ENCODE assay signal across 20 cellular contexts in genomic region chr18:79707239-79707638, GRCh38. TPM values are rescaled to one million over a fixed set of nuclear protein-coding genes. Genes with fewer than 3 reads are reported as not detected.
A peak's percentile ranks its signal among the peaks of the same experiment; 100 is the strongest.
DNase-seq lines count a peak whose midpoint lies in the region; ATAC-seq, FAIRE-seq and TF ChIP-seq lines count a peak whose summit lies in the region.
"Had no signal": no experiment of that assay in that cellular context is flagged by ENCODE, and none has a peak within 500 bp of the region (broad histone marks: within the 10 kb centered on the region; RNA-seq: fewer than 3 reads in every experiment).

No MANE protein-coding gene starts in this region.

- no peaks in the 10 kb centered on the region for H3K9me3 Mint-ChIP-seq in central memory CD8-positive, alpha-beta T cell
- H3K9me3 Mint-ChIP-seq in memory B cell = no peaks in the 10 kb centered on the region
- H3K9me3 Mint-ChIP-seq: CD8-positive, alpha-beta T cell; H9 had no signal

- H3K4me2 ChIP-seq in GM12878 (ENCODE audit: control insufficient read depth, insufficient read depth) = peak overlapping the region; percentile 73; the same call in 1 of the 2 replicates
- H3K4me2 ChIP-seq: BLaER1 had no signal

- SMC1A ChIA-PET in GM12878 (lab: Charles Lee; ENCODE audit: uncharacterized antibody, unreplicated experiment) = interaction anchor here (0.7 to 0.9 kb wide), 2 partner anchors 23 to 243 kb away, joined by 3 read pairs; no protein-coding TSS in a partner anchor

- RAD21 ChIA-PET in GM12878 (lab: Charles Lee; ENCODE audit: unreplicated experiment) = no interaction called here

- no peak for TF ChIP-seq EP300 in GM12878 (IDR thresholded peaks at IDR 0.05; ENCODE audit: borderline replicate concordance in 1 of 2, control insufficient read depth in 1 of 2, low read depth in 2 of 2, low read length in 2 of 2)

- H3K27me3 Mint-ChIP-seq in central memory CD8-positive, alpha-beta T cell = no peaks in the 10 kb centered on the region
- H3K27me3 Mint-ChIP-seq in memory B cell = no peaks in the 10 kb centered on the region
- H3K27me3 Mint-ChIP-seq: B cell; CD4-positive, CD25-positive, alpha-beta regulatory T cell had no signal

- no peak overlapping the region for H3K4me3 Mint-ChIP-seq in central memory CD8-positive, alpha-beta T cell
- H3K4me3 Mint-ChIP-seq in memory B cell = no peak overlapping the region
- H3K4me3 Mint-ChIP-seq: B cell; CD4-positive, CD25-positive, alpha-beta regulatory T cell; CD8-positive, alpha-beta T cell; H9 had no signal

- CTCF ChIA-PET in GM12878 (lab: Yijun Ruan, JAX) = no interaction called here
- CTCF ChIA-PET in A673 (lab: Charles Lee) = no interaction called here

- POLR2A ChIA-PET in GM12878 (lab: Charles Lee) = no interaction called here
- POLR2A ChIA-PET in A673 (lab: Charles Lee; ENCODE audit: low non-redundant PET) = no interaction called here

- peak; percentile 48 for ATAC-seq in GM12878
- no peak for ATAC-seq in central memory CD8-positive, alpha-beta T cell (replicated peaks; ENCODE audit: extremely low read depth, poor library complexity, severe bottlenecking)
- no peak for ATAC-seq in memory B cell (ENCODE audit: low read depth)
- ATAC-seq: CD8-positive, alpha-beta T cell; HCT116 had no signal

- no peaks in the 10 kb centered on the region for H3K27me3 ChIP-seq in GM12878 (replicated peaks in 1 of 2; ENCODE audit: control insufficient read depth in 2 of 2, insufficient read depth in 2 of 2, low read length in 1 of 2)
- no peaks in the 10 kb centered on the region for H3K27me3 ChIP-seq in A673 (replicated peaks; ENCODE audit: insufficient read depth, low read depth, low read length, poor library complexity)
- H3K27me3 ChIP-seq: BLaER1 had no signal

- no peak overlapping the region for H3K9ac ChIP-seq in GM12878 (ENCODE audit: control insufficient read depth, insufficient read depth, low read length)
- H3K9ac ChIP-seq: BLaER1, GM23248 had no signal

- no peak for TF ChIP-seq CTCF in GM12878 (IDR thresholded peaks at IDR 0.05 in 2 of 3, conservative IDR thresholded peaks at IDR 0.05 in 1 of 3; ENCODE audit: control insufficient read depth in 2 of 3, extremely low read depth in 1 of 3, insufficient read depth in 1 of 3, low read depth in 3 of 3, low read length in 3 of 3)
- TF ChIP-seq CTCF in A673 (conservative IDR thresholded peaks at IDR 0.05; ENCODE audit: low read depth, low read length) = no peak

- no peaks in the 10 kb centered on the region for H4K20me1 ChIP-seq in GM12878 (ENCODE audit: control insufficient read depth, insufficient read depth)

- H3K4me1 Mint-ChIP-seq in central memory CD8-positive, alpha-beta T cell = peaks cover 20% of the 10 kb centered on the region
- H3K4me1 Mint-ChIP-seq in memory B cell = peaks cover 11% of the 10 kb centered on the region
- H3K4me1 Mint-ChIP-seq: B cell, H9 had no signal

- no peak for FAIRE-seq in GM12878 (lab: Jason Lieb, UNC)
- FAIRE-seq: G401.6, GM19239, H1 had no signal

- intact Hi-C loops in GM12878 (cut with micrococcal nuclease; ENCODE audit: unreplicated experiment) (no loop called here), A673 (cut with micrococcal nuclease; ENCODE audit: unreplicated experiment) (no loop called here)

- no peak for TF ChIP-seq RAD21 in GM12878 (IDR thresholded peaks at IDR 0.05; ENCODE audit: insufficient read depth, low read depth, low read length)

- H3K27ac ChIP-seq in GM12878 (ENCODE audit: control insufficient read depth, insufficient read depth) (no peak overlapping the region), A673 (ENCODE audit: low read depth, low read length, poor library complexity, severe bottlenecking) (no peak overlapping the region)
- H3K27ac ChIP-seq: BLaER1, C4-2B, GM23248 had no signal

- TF ChIP-seq POLR2A in GM12878 (IDR thresholded peaks at IDR 0.05; ENCODE audit: low read depth, low read length) = no peak

- no peak overlapping the region for H2AFZ ChIP-seq in GM12878 (ENCODE audit: control insufficient read depth, low read depth, low read length)
- H2AFZ ChIP-seq: GM23248 had no signal

- in situ Hi-C loops in GM12878 (cut with MboI) = no loop called here

- BruUV-seq in GM12878 (replicated peaks; lab: Mats Ljungman, UMichigan) (no TSS peak), A673 (replicated peaks; lab: Mats Ljungman, UMichigan) (no TSS peak)

- H3K36me3 ChIP-seq in GM12878 (ENCODE audit: control insufficient read depth in 2 of 2, insufficient read depth in 2 of 2, low read length in 1 of 2) (peaks cover 23 to 31% of the 10 kb centered on the region in 2 experiments; a peak in 3 of 4 replicates), A673 (ENCODE audit: insufficient read depth, low read length, poor library complexity, severe bottlenecking) (peaks cover 7% of the 10 kb centered on the region)

- no peak overlapping the region for H3K4me3 ChIP-seq in GM12878
- H3K4me3 ChIP-seq in A673 (ENCODE audit: low read depth, low read length, poor library complexity, severe bottlenecking) = no peak overlapping the region
- H3K4me3 ChIP-seq: BLaER1, GM23248 had no signal

- no peaks in the 10 kb centered on the region for H3K79me2 ChIP-seq in GM12878 (ENCODE audit: control insufficient read depth, insufficient read depth, low read length)

- H3K36me3 Mint-ChIP-seq in central memory CD8-positive, alpha-beta T cell (ENCODE audit: insufficient read depth) = peaks cover 62% of the 10 kb centered on the region
- peaks cover 39% of the 10 kb centered on the region for H3K36me3 Mint-ChIP-seq in memory B cell

- H3K4me1 ChIP-seq in GM12878 (ENCODE audit: control insufficient read depth, insufficient read depth, low read length) (peaks cover 20% of the 10 kb centered on the region), A673 (ENCODE audit: insufficient read depth, low read length, poor library complexity, severe bottlenecking) (no peaks in the 10 kb centered on the region)
- H3K4me1 ChIP-seq: BLaER1, Caco-2 had no signal

- no peak for DNase-seq in GM12878 (ENCODE audit: low read depth, low spot score)
- DNase-seq in central memory CD8-positive, alpha-beta T cell (ENCODE audit: low spot score in 2 of 2) = no peak
- DNase-seq in memory B cell (ENCODE audit: low spot score in 2 of 2) = no peak
- DNase-seq in A673 (ENCODE audit: low spot score) = no peak
- no peak for DNase-seq in activated CD8-positive, alpha-beta memory T cell treated with anti-CD3 and anti-CD28 coated beads for 24 hours
- no peak for DNase-seq in T-helper 9 cell
- DNase-seq: Caco-2; CD4-positive, CD25-positive, alpha-beta regulatory T cell; CD8-positive, alpha-beta T cell; DMS153; DND-41; GM23248; H9 had no signal

- 94% methylated on average over 15 of the region's 19 CpGs for WGBS in GM12878 (ENCODE audit: insufficient coverage, insufficient replicate concordance, low lambda C conversion rate, missing lambda C conversion rate)

- no peaks in the 10 kb centered on the region for H3K9me3 ChIP-seq in GM12878 (replicated peaks; ENCODE audit: control insufficient read depth, insufficient read depth, low read length)
- no peaks in the 10 kb centered on the region for H3K9me3 ChIP-seq in A673 (ENCODE audit: low read depth, low read length, poor library complexity, severe bottlenecking)
- H3K9me3 ChIP-seq: BLaER1, Caco-2 had no signal

- peak overlapping the region; percentile 9 for H3K27ac Mint-ChIP-seq in central memory CD8-positive, alpha-beta T cell (ENCODE audit: low read depth)
- peak overlapping the region; percentile 11 for H3K27ac Mint-ChIP-seq in memory B cell
- H3K27ac Mint-ChIP-seq: B cell, H9 had no signal

TF ChIP-seq in GM12878, 131 proteins besides CTCF, POLR2A, EP300 and RAD21 (continues in another document):
- no peak for TF ChIP-seq ZNF687 (IDR thresholded peaks at IDR 0.05)

RNA-seq across cellular contexts. Expression of gene CTDP1, which starts 27.6 kb away (rescaled TPM):
- 25.6 and 26.8 TPM in 2 replicates for total RNA-seq in GM12878 (2013; cell fraction: nucleolus; rRNA removed)
- total RNA-seq in GM12878 (2014; rRNA removed) (22.1 and 23.8 TPM in 2 replicates), GM12878 (2014; rRNA removed; fragmentation: Illumina TruSeq; extraction: Trizol) (7.3 and 8.0 TPM in 2 replicates), GM12878 (2021) (30.4 and 31.3 TPM in 2 replicates), A673 (2021) (22.5 and 22.6 TPM in 2 replicates)
- 5.9 TPM for polyA plus RNA-seq in GM12878 (2011; ENCODE audit: low read depth)
- polyA plus RNA-seq in GM12878 (2011; rRNA removed) (4.9 and 9.5 TPM in 2 replicates), GM12878 (2014; fragmentation: Illumina TruSeq; extraction: Trizol) (1.9 and 6.0 TPM in 2 replicates), GM12878 (2014; fragmentation: Nextera tagmentation; extraction: Ambion mirVana) (1 to 10 TPM in 1 of 2 experiments, under 1 TPM in 1; 0.32 to 1.6 TPM), GM12878 (2014; rRNA removed) (16.7 and 19.3 TPM in 2 replicates), GM12878 (2016; fragmentation: Nextera tagmentation; extraction: Ambion mirVana) (10 to 100 TPM in 1 of 2 experiments, 1 to 10 TPM in 1; 4.2 to 13.9 TPM)
- polyA plus RNA-seq in GM12878 (2011; cell fraction: cytosol; rRNA removed) = 9.0 and 10.2 TPM in 2 replicates
- 37.1 and 48.0 TPM in 2 replicates for polyA plus RNA-seq in GM12878 (2011; cell fraction: nucleus; rRNA removed)
- 12.2 and 14.2 TPM in 2 replicates for polyA plus RNA-seq in GM12878 (2012)
- polyA minus RNA-seq in GM12878 (2011; rRNA and poly(A)+ RNA removed) = 13.9 and 14.8 TPM in 2 replicates
- polyA minus RNA-seq in GM12878 (2011; cell fraction: cytosol; rRNA and poly(A)+ RNA removed) = 5.6 and 10.0 TPM in 2 replicates
- polyA minus RNA-seq in GM12878 (2011; cell fraction: nucleus; rRNA and poly(A)+ RNA removed) = 17.0 and 31.8 TPM in 2 replicates
